ENCODE assay signal across 8 cellular contexts in the genomic region with DNA sequence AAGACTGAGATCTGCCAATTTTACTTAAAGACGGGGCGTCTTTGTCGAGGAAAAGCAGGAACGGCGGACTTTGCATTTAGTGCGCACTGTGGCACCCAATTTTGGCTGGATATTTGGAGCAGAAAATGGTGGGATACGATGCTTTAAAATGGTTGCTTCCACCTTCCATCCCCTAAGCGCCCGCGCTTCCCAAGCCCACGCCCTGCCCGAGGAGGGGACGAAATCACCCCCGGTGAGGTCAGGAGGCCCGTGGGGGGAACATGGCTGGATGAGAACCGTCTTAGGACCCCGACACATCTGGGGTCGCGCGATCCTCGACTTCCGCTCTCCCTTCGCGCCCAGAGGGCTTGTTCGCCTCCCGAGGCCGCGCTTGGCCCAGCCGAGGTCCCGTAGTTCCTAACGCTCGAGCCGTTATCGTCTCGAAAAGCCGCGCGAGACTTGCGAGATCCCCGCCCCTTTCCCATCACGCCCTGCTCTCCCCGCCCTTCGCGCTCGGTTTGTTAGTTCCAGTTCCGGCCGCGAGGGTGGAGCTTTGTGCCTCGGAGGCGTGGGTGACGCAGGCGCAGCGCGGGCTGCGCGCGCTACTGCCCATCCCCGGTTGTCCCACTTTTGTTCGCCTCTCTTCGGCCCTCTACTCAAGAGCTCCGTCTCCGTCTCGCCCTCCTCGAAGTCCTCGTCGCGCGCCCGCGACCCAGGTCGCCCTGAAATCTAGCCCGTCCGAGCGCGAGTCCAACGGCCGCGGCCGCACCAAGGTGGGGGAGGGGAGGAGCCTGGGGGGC. TPM values are rescaled to one million over a fixed set of nuclear protein-coding genes. Genes with fewer than 3 reads are reported as not detected.
A peak's percentile ranks its signal among the peaks of the same experiment; 100 is the strongest.
DNase-seq lines count a peak whose midpoint lies in the region; TF ChIP-seq lines count a peak whose summit lies in the region.

A gene with protein sequence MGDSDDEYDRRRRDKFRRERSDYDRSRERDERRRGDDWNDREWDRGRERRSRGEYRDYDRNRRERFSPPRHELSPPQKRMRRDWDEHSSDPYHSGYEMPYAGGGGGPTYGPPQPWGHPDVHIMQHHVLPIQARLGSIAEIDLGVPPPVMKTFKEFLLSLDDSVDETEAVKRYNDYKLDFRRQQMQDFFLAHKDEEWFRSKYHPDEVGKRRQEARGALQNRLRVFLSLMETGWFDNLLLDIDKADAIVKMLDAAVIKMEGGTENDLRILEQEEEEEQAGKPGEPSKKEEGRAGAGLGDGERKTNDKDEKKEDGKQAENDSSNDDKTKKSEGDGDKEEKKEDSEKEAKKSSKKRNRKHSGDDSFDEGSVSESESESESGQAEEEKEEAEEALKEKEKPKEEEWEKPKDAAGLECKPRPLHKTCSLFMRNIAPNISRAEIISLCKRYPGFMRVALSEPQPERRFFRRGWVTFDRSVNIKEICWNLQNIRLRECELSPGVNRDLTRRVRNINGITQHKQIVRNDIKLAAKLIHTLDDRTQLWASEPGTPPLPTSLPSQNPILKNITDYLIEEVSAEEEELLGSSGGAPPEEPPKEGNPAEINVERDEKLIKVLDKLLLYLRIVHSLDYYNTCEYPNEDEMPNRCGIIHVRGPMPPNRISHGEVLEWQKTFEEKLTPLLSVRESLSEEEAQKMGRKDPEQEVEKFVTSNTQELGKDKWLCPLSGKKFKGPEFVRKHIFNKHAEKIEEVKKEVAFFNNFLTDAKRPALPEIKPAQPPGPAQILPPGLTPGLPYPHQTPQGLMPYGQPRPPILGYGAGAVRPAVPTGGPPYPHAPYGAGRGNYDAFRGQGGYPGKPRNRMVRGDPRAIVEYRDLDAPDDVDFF (plus strand): TSS at position 527 of the 779 bp plus-strand sequence. CDS start 488 bp downstream, outside the sequence.

- H3K4me2 ChIP-seq in SK-N-SH, result peak within 1 kb of the TSS; percentile 90

- WGBS in SK-N-SH (ENCODE audit: low lambda C conversion rate), result under 1% methylated on average over 68 of the region's 79 CpGs
- WGBS in suprapubic skin, result 13% methylated on average over 8 of the region's 79 CpGs

- H3K36me3 Mint-ChIP-seq in HFFc6 (ENCODE audit: low read depth), result peaks cover 66% of the 10 kb centered on the region

- H3K4me3 ChIP-seq in GM06990 (replicated peaks; ENCODE audit: low read depth, low read length) (peak within 1 kb of the TSS; percentile 80), SK-N-SH (ENCODE audit: low read depth in 2 of 2, low read length in 1 of 2) (peak within 1 kb of the TSS; percentile 65 to 93), suprapubic skin (peak within 1 kb of the TSS; percentile 95)

- peaks cover 41% of the 10 kb centered on the region for H4K20me1 ChIP-seq in SK-N-SH (ENCODE audit: insufficient read depth)

- TF ChIP-seq POLR2A in suprapubic skin (IDR thresholded peaks at IDR 0.05), result peak; percentile 90 to 92

- H3K9me3 ChIP-seq in SK-N-SH, result no peaks in the 10 kb centered on the region
- H3K9me3 ChIP-seq in suprapubic skin, result no peaks in the 10 kb centered on the region

- peak within 1 kb of the TSS; percentile 92 to 95 for H3K27ac ChIP-seq in SK-N-SH (ENCODE audit: low read depth in 2 of 2, low read length in 1 of 2)
- H3K27ac ChIP-seq in suprapubic skin, result peak within 1 kb of the TSS; percentile 95

- H3K4me1 Mint-ChIP-seq in HFFc6 (ENCODE audit: low read depth), result peaks cover 57% of the 10 kb centered on the region

- H3K4me1 ChIP-seq in SK-N-SH (ENCODE audit: control insufficient read depth in 1 of 2, insufficient read depth in 2 of 2, low read depth in 1 of 2, low read length in 1 of 2), result peaks cover 13 to 23% of the 10 kb centered on the region in 2 experiments; a peak in 3 of 4 replicates
- H3K4me1 ChIP-seq in suprapubic skin, result peaks cover 45% of the 10 kb centered on the region

- DNase-seq in GM06990 (ENCODE audit: extremely low read depth, insufficient read length), result peak; percentile 97
- peak; percentile 96 for DNase-seq in HFFc6
- peak; percentile 98 for DNase-seq in NCI-H1048 (lab: John Stamatoyannopoulos, UW)
- DNase-seq in SK-N-SH, result peak; percentile 100
- peak; percentile 99 for DNase-seq in activated naive CD4-positive, alpha-beta T cell treated with anti-CD3 and anti-CD28 coated beads, Interleukin-2, amount 50 U/mL, for 16 hours
- DNase-seq in germinal center (ENCODE audit: low spot score), result peak; percentile 98
- DNase-seq in nucleus accumbens (lab: John Stamatoyannopoulos, UW), result peak; percentile 84 to 99 (median 97)
- peak; percentile 99 to 100 for DNase-seq in suprapubic skin (ENCODE audit: low spot score in 2 of 2)

- H3K27me3 Mint-ChIP-seq in HFFc6 (ENCODE audit: insufficient read depth), result peaks cover 14% of the 10 kb centered on the region

- H3K9me2 ChIP-seq in SK-N-SH, result no peaks in the 10 kb centered on the region

- H2AFZ ChIP-seq in SK-N-SH (ENCODE audit: low read depth), result peak within 1 kb of the TSS; percentile 92

- POLR2A ChIA-PET in SK-N-SH (lab: Yijun Ruan, JAX), result interaction anchor here (0.6 to 5.8 kb wide), 19 partner anchors 9 to 343 kb away, joined by 3 to 126 read pairs (median 4); a partner anchor contains a TSS

- H3K9me3 Mint-ChIP-seq in HFFc6, result peaks cover 7% of the 10 kb centered on the region; the same call in 1 of the 2 replicates

- H3K36me3 ChIP-seq in GM06990 (ENCODE audit: control insufficient read depth, insufficient read depth, low read length) (peaks cover 10% of the 10 kb centered on the region), SK-N-SH (replicated peaks in 1 of 2; ENCODE audit: control insufficient read depth in 1 of 2, insufficient read depth in 2 of 2, low read length in 1 of 2) (peaks cover 15 to 40% of the 10 kb centered on the region in 2 experiments), suprapubic skin (peaks cover 29% of the 10 kb centered on the region)

- TF ChIP-seq EP300 in SK-N-SH (IDR thresholded peaks at IDR 0.05; ENCODE audit: borderline replicate concordance in 1 of 2, low read depth in 1 of 2, low read length in 1 of 2) (peak; percentile 24 to 38; a peak in 2 of 4 replicates), suprapubic skin (IDR thresholded peaks at IDR 0.05) (no peak)

- CTCF ChIA-PET in SK-N-SH (lab: Yijun Ruan, JAX), result interaction anchor here (0.7 to 5.5 kb wide), 11 partner anchors 11 to 308 kb away, joined by 3 to 37 read pairs (median 5); a partner anchor contains a TSS

- H3K79me2 ChIP-seq in SK-N-SH (ENCODE audit: insufficient read depth), result peaks cover 48% of the 10 kb centered on the region

- TF ChIP-seq CTCF in GM06990 (IDR thresholded peaks at IDR 0.05; ENCODE audit: insufficient read depth, low read length, poor library complexity, severe bottlenecking) (no peak), HFFc6 (IDR thresholded peaks at IDR 0.05) (peak; percentile 72), SK-N-SH (IDR thresholded peaks at IDR 0.05) (no peak), suprapubic skin (IDR thresholded peaks at IDR 0.05) (peak; percentile 50 to 64)

- peaks cover 21% of the 10 kb centered on the region for H3F3A ChIP-seq in SK-N-SH (replicated peaks; ENCODE audit: insufficient read depth)

- peak within 1 kb of the TSS; percentile 97 for H3K27ac Mint-ChIP-seq in HFFc6

- peak within 1 kb of the TSS; percentile 99 for H3K4me3 Mint-ChIP-seq in HFFc6

- H3K9ac ChIP-seq in SK-N-SH, result peak within 1 kb of the TSS; percentile 89

- no peaks in the 10 kb centered on the region for H3K27me3 ChIP-seq in GM06990 (replicated peaks; ENCODE audit: control insufficient read depth, insufficient read depth, low read length)
- H3K27me3 ChIP-seq in SK-N-SH (ENCODE audit: insufficient read depth), result no peaks in the 10 kb centered on the region
- H3K27me3 ChIP-seq in suprapubic skin, result no peaks in the 10 kb centered on the region

- TF ChIP-seq RAD21 in SK-N-SH (IDR thresholded peaks at IDR 0.05; ENCODE audit: low read length), result no peak

TF ChIP-seq in SK-N-SH, 30 proteins besides CTCF, POLR2A, EP300 and RAD21 (continues in another document):
- TF ChIP-seq RFX5 (IDR thresholded peaks at IDR 0.05; ENCODE audit: low read length) (no peak), RXRA (IDR thresholded peaks at IDR 0.05; ENCODE audit: borderline replicate concordance, low read depth) (no peak), FOXJ3 (CRISPR knock-in tag; IDR thresholded peaks at IDR 0.05) (peak; percentile 58; the same call in 1 of the 2 replicates), GATA2 (CRISPR knock-in tag; IDR thresholded peaks at IDR 0.05) (no peak), ELF1 (IDR thresholded peaks at IDR 0.05) (peak; percentile 90), TCF12 (IDR thresholded peaks at IDR 0.05) (no peak; the same call in 1 of the 2 replicates), CHD2 (IDR thresholded peaks at IDR 0.05; ENCODE audit: low read length, partially characterized antibody) (peak; percentile 100)
- TF ChIP-seq, protein P1, sequence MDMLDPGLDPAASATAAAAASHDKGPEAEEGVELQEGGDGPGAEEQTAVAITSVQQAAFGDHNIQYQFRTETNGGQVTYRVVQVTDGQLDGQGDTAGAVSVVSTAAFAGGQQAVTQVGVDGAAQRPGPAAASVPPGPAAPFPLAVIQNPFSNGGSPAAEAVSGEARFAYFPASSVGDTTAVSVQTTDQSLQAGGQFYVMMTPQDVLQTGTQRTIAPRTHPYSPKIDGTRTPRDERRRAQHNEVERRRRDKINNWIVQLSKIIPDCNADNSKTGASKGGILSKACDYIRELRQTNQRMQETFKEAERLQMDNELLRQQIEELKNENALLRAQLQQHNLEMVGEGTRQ (IDR thresholded peaks at IDR 0.05; ENCODE audit: borderline replicate concordance, low read depth, low read length), result no peak
- TF ChIP-seq, protein P2, sequence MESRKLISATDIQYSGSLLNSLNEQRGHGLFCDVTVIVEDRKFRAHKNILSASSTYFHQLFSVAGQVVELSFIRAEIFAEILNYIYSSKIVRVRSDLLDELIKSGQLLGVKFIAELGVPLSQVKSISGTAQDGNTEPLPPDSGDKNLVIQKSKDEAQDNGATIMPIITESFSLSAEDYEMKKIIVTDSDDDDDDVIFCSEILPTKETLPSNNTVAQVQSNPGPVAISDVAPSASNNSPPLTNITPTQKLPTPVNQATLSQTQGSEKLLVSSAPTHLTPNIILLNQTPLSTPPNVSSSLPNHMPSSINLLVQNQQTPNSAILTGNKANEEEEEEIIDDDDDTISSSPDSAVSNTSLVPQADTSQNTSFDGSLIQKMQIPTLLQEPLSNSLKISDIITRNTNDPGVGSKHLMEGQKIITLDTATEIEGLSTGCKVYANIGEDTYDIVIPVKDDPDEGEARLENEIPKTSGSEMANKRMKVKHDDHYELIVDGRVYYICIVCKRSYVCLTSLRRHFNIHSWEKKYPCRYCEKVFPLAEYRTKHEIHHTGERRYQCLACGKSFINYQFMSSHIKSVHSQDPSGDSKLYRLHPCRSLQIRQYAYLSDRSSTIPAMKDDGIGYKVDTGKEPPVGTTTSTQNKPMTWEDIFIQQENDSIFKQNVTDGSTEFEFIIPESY (IDR thresholded peaks at IDR 0.05; ENCODE audit: borderline replicate concordance, low read depth), result peak; percentile 100

RNA-seq across cellular contexts. Expression of the gene that starts here (rescaled TPM):
- total RNA-seq in HFFc6 (2021; fragmentation: NEBNext Ultra II Directional; extraction: Animal tissue kit (Norgen Biotek cat#: 25700)), result 100 to 1,000 TPM; 111 to 154 (median 133) TPM
- polyA plus RNA-seq in SK-N-SH (2012; rRNA removed), result 76.5 and 92.7 TPM in 2 replicates
- polyA plus RNA-seq in SK-N-SH (2012; cell fraction: cytosol; rRNA removed), result 35.5 and 44.4 TPM in 2 replicates
- 460 and 556 TPM in 2 replicates for polyA plus RNA-seq in SK-N-SH (2012; cell fraction: nucleus; rRNA removed)
- 100 to 1,000 TPM in 2 of 4 donors, 10 to 100 TPM in 2; 62.8 to 163 (median 92.8) TPM for total RNA-seq in suprapubic skin

Comparison
In these comparisons a context has a peak if more than half of its experiments do, and no peak if none do; other contexts are left out.
1. Peak in every context shown above with its lines: DNase-seq, H3K4me3 ChIP-seq and H3K27ac ChIP-seq.
2. CTCF ChIP-seq: peak in HFFc6 (single experiment) and suprapubic skin (2 of 2); none in GM06990 (single experiment) and SK-N-SH (single experiment).